Comparison of ENCODE assay signal across 8 cellular contexts in genomic region chr2:173075781-173076556, GRCh38. TPM values are rescaled to one million over a fixed set of nuclear protein-coding genes. Genes with fewer than 3 reads are reported as not detected.
DNase-seq lines count a peak whose midpoint lies in the region; ATAC-seq and TF ChIP-seq lines count a peak whose summit lies in the region.

Gene MAP3K20 (plus strand): TSS chr2:173075846. CDS start chr2:173091032, 15,186 bp downstream.

- intact Hi-C loops in left ventricle myocardium superior (cut with micrococcal nuclease) = no loop called here
- intact Hi-C loops in psoas muscle (cut with DNase I) = loop anchor here (1.0 to 5.0 kb wide), 4 partner anchors 27 to 136 kb away; no protein-coding TSS in a partner anchor

- no peaks in the 10 kb centered on the region for H3K9me3 ChIP-seq in psoas muscle

- peak within 1 kb of the TSS; percentile 100 for H3K27ac ChIP-seq in psoas muscle

- no peaks in the 10 kb centered on the region for H3K36me3 ChIP-seq in psoas muscle (ENCODE audit: insufficient read depth in 1 of 2, low read depth in 1 of 2)

- peaks cover 46% of the 10 kb centered on the region for H3K4me1 ChIP-seq in psoas muscle

- DNase-seq in GOT3 (lab: John Stamatoyannopoulos, UW) (peak; percentile 29), LHCN-M2 (ENCODE audit: low read depth) (peak; percentile 65), T follicular helper cell (ENCODE audit: low read depth) (peak; percentile 3), amygdala (lab: John Stamatoyannopoulos, UW) (peak in 34 of 56 donors; percentile 11 to 61 (median 34)), left ventricle myocardium superior (peak; percentile 89), psoas muscle (peak; percentile 82 to 91), DMS114 treated with DMSO at 0.1 percent for 48 hours (lab: John Stamatoyannopoulos, UW; ENCODE audit: unreplicated experiment) (no peak)

- H3K27me3 ChIP-seq in psoas muscle (ENCODE audit: insufficient read depth in 3 of 3, low read length in 2 of 3) = no peaks in the 10 kb centered on the region

- peak; percentile 40 for TF ChIP-seq CTCF in psoas muscle (IDR thresholded peaks at IDR 0.05)

- peak; percentile 37 for TF ChIP-seq POLR2A in GM10847 (IDR thresholded peaks at IDR 0.05; ENCODE audit: extremely low read depth, insufficient read length)

- H3K4me3 ChIP-seq in psoas muscle = peak within 1 kb of the TSS; percentile 89

- 0% methylated on average over 54 to 106 of the region's 106 CpGs for WGBS in psoas muscle, 3 donors

- ATAC-seq in left ventricle myocardium superior (peak; percentile 83), psoas muscle (peak; percentile 74 to 81 (median 76))

RNA-seq across cellular contexts. Expression of gene MAP3K20, which starts in this region (rescaled TPM):
- total RNA-seq in LHCN-M2 (2014; rRNA removed) = 31.7 and 32.3 TPM in 2 replicates
- 9.5 TPM for polyA plus RNA-seq in LHCN-M2 (2012)
- total RNA-seq in left ventricle myocardium superior = 429 TPM
- 100 to 1,000 TPM; 366 to 533 (median 468) TPM for total RNA-seq in psoas muscle
- 100 to 1,000 TPM in 2 of 3 donors, 10 to 100 TPM in 1; 41.8 to 224 (median 112) TPM for polyA plus RNA-seq in psoas muscle

Comparison
In these comparisons a context has a peak if more than half of its experiments do, and no peak if none do; other contexts are left out.
1. RNA of gene MAP3K20 (total RNA-seq): 366 to 533 TPM in psoas muscle and 429 TPM in left ventricle myocardium superior (single experiment); 31.7 to 32.3 TPM in LHCN-M2; every median in the first group is over 10 times any median in the second.